ENCODE assay signal across 8 cellular contexts in genomic region chrX:116009871-116010710, GRCh38.
DNase-seq lines count a peak whose midpoint lies in the region; ATAC-seq and TF ChIP-seq lines count a peak whose summit lies in the region.

No MANE protein-coding gene starts in this region.

- TF ChIP-seq POLR2A in Peyer's patch (IDR thresholded peaks at IDR 0.05), result no peak

- peak; percentile 9 for DNase-seq in GM13977 (ENCODE audit: low spot score)
- peak; percentile 11 for DNase-seq in kidney tubule cell (ENCODE audit: low spot score)
- no peak for DNase-seq in NCI-H774 (lab: John Stamatoyannopoulos, UW)
- DNase-seq in activated T-cell treated with anti-CD3 and anti-CD28 coated beads, Interleukin-2, amount 50 U/mL, for 24 hours, result no peak
- no peak for DNase-seq in DMS 273 treated with DMSO at 0.1 percent for 48 hours (lab: John Stamatoyannopoulos, UW)
- DNase-seq in Peyer's patch, result no peak

- ATAC-seq in GM21619 (IDR thresholded peaks at IDR 0.05; ENCODE audit: unreplicated experiment), result peak; percentile 73

- no peaks in the 10 kb centered on the region for H3K36me3 Mint-ChIP-seq in activated T-cell treated with anti-CD3 and anti-CD28 coated beads, Interleukin-2, amount 50 U/mL, for 24 hours (ENCODE audit: low read depth)

- no peaks in the 10 kb centered on the region for H3K4me1 Mint-ChIP-seq in activated T-cell treated with anti-CD3 and anti-CD28 coated beads, Interleukin-2, amount 50 U/mL, for 24 hours (ENCODE audit: low read depth)

- H3K9ac ChIP-seq in HUES6 (ENCODE audit: low read length), result peak overlapping the region; percentile 14

- H3K27ac Mint-ChIP-seq in activated T-cell treated with anti-CD3 and anti-CD28 coated beads, Interleukin-2, amount 50 U/mL, for 24 hours, result no peak overlapping the region

- H3K9me3 ChIP-seq in HUES6 (ENCODE audit: control insufficient read depth, insufficient read depth, low read depth, low read length), result peaks cover 26% of the 10 kb centered on the region
- H3K9me3 ChIP-seq in Peyer's patch, result no peaks in the 10 kb centered on the region

- TF ChIP-seq CTCF in GM13977 (IDR thresholded peaks at IDR 0.05; ENCODE audit: extremely low read depth, insufficient read depth, missing control alignments) (no peak), Peyer's patch (IDR thresholded peaks at IDR 0.05) (no peak)

- H3K4me3 ChIP-seq in HUES6 (ENCODE audit: low read depth, low read length), result peak overlapping the region; percentile 17; the same call in 1 of the 2 replicates
- peak overlapping the region in 1 of 4 donors; percentile 19 for H3K4me3 ChIP-seq in Peyer's patch

- H3K27me3 Mint-ChIP-seq in activated T-cell treated with anti-CD3 and anti-CD28 coated beads, Interleukin-2, amount 50 U/mL, for 24 hours, result peaks cover 24% of the 10 kb centered on the region

- H3K27me3 ChIP-seq in HUES6 (ENCODE audit: control insufficient read depth, insufficient read depth, low read length) (peaks cover 44% of the 10 kb centered on the region; the same call in 1 of the 2 replicates), Peyer's patch (no peaks in the 10 kb centered on the region)

- in situ Hi-C loops in GM13977 (cut with MboI; ENCODE audit: low pct_unique_long_range_greater_than_20kb, low sequenced_read_pairs, unreplicated experiment), result no loop called here

- H3K4me1 ChIP-seq in HUES6 (ENCODE audit: control insufficient read depth, insufficient read depth, low read length) (peaks cover 19% of the 10 kb centered on the region), Peyer's patch (no peaks in the 10 kb centered on the region)

- H3K27ac ChIP-seq in HUES6 (ENCODE audit: low read depth, low read length), result no peak overlapping the region
- no peak overlapping the region for H3K27ac ChIP-seq in Peyer's patch

- no peak overlapping the region for H3K4me3 Mint-ChIP-seq in activated T-cell treated with anti-CD3 and anti-CD28 coated beads, Interleukin-2, amount 50 U/mL, for 24 hours

- no peaks in the 10 kb centered on the region for H3K36me3 ChIP-seq in HUES6 (ENCODE audit: control insufficient read depth, insufficient read depth, low read length)
- no peaks in the 10 kb centered on the region for H3K36me3 ChIP-seq in Peyer's patch

- H3K9me3 Mint-ChIP-seq in activated T-cell treated with anti-CD3 and anti-CD28 coated beads, Interleukin-2, amount 50 U/mL, for 24 hours, result no peaks in the 10 kb centered on the region

Comparison
In these comparisons a context has a peak if more than half of its experiments do, and no peak if none do; other contexts are left out.
1. DNase-seq: peak in GM13977 (single experiment) and kidney tubule cell (single experiment); none in NCI-H774 (single experiment), activated T-cell treated with anti-CD3 and anti-CD28 coated beads, Interleukin-2, amount 50 U/mL, for 24 hours (single experiment), DMS 273 treated with DMSO at 0.1 percent for 48 hours (single experiment) and Peyer's patch (0 of 3).